In the genomic region with DNA sequence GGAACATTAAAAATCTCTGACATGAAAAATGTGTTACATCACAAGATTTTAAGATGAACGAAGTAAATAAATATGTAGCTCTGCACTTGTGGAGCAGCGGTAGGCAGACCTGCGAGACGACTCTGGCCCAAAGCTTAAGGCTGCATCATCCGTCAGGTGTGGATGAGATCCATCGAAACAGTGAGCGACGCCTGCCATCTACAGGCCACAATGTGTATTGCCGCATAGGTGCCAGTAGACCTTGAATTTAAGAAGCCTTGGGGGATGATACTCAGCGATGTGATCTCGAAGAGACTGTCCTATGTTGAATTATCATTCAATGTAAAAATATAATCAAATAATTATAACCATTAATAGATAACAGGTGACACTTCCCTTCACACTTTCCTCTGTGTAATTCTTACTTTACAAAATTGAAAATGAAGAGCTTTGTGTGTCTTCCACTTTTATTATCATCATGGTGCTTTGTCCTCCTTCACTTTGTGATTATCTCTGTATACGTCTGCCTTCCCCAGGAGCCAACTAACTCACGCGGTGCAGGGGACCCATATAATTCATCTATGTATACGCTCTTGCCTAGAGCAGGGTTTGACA, we compare ENCODE assay signal across 8 cellular contexts.
A peak's percentile ranks its signal among the peaks of the same experiment; 100 is the strongest.
DNase-seq lines count a peak whose midpoint lies in the region; ATAC-seq and TF ChIP-seq lines count a peak whose summit lies in the region.

No MANE protein-coding gene starts in this region.

- peak; percentile 89 for TF ChIP-seq CTCF in AG10803 (conservative IDR thresholded peaks at IDR 0.05; ENCODE audit: low read length)

- H3K4me3 ChIP-seq in AG10803 (ENCODE audit: low read length), result no peak overlapping the region

- DNase-seq in AG10803 (ENCODE audit: low read depth) (peak; percentile 46), NCI-H2196 (lab: John Stamatoyannopoulos, UW; ENCODE audit: unreplicated experiment) (peak; percentile 79), left colon (peak; percentile 52 to 83)
- DNase-seq in activated CD4-positive, CD25-positive, alpha-beta regulatory T cell (lab: John Stamatoyannopoulos, UW), result peak; percentile 10 to 63 (median 30)
- DNase-seq in central memory CD4-positive, alpha-beta T cell, result peak; percentile 38
- DNase-seq in stimulated activated CD4-positive, alpha-beta T cell treated with anti-CD3 and anti-CD28 coated beads, Interleukin-4, amount 100 ng/mL, for 1 hour, result peak; percentile 69

- ATAC-seq in GM18873 (IDR thresholded peaks at IDR 0.05; ENCODE audit: low FRiP score, unreplicated experiment) (peak; percentile 94), HG03097 (IDR thresholded peaks at IDR 0.05; ENCODE audit: low FRiP score, unreplicated experiment) (peak; percentile 96), left colon (peak; percentile 95)

- intact Hi-C loops in left colon (cut with DNase I, micrococcal nuclease), result no loop called here
